ENCODE assay signal across 1 cellular context in genomic region chr1:56644941-56645662, GRCh38.
TF ChIP-seq lines count a peak whose summit lies in the region.

TSS of gene PRKAA2 (plus strand) at chr1:56645314. CDS start at chr1:56645388, 74 bp downstream.

TF ChIP-seq in HepG2, 621 proteins besides CTCF, POLR2A, EP300 and RAD21 (continued from another document and continues in another):
- TF ChIP-seq STAT6 (CRISPR knock-in tag; IDR thresholded peaks at IDR 0.05; ENCODE audit: borderline replicate concordance) = no peak
- no peak for TF ChIP-seq ZNF44 (CRISPR knock-in tag; IDR thresholded peaks at IDR 0.05)
- TF ChIP-seq PAX8 (CRISPR knock-in tag; IDR thresholded peaks at IDR 0.05; ENCODE audit: borderline replicate concordance) = no peak
- no peak for TF ChIP-seq ETV5 (CRISPR knock-in tag; IDR thresholded peaks at IDR 0.05; ENCODE audit: borderline replicate concordance)
- TF ChIP-seq ZNF710 (CRISPR knock-in tag; IDR thresholded peaks at IDR 0.05; ENCODE audit: borderline replicate concordance) = no peak
- TF ChIP-seq CEBPG (CRISPR knock-in tag; IDR thresholded peaks at IDR 0.05) = no peak
- no peak for TF ChIP-seq RBAK (CRISPR knock-in tag; IDR thresholded peaks at IDR 0.05)
- TF ChIP-seq ARHGAP35 (CRISPR knock-in tag; IDR thresholded peaks at IDR 0.05; ENCODE audit: borderline replicate concordance) = no peak
- TF ChIP-seq ELF1 (CRISPR knock-in tag; IDR thresholded peaks at IDR 0.05) = no peak
- TF ChIP-seq DMAP1 (CRISPR knock-in tag; IDR thresholded peaks at IDR 0.05) = peak; percentile 28; the same call in 1 of the 2 replicates
- no peak for TF ChIP-seq SNAPC5 (CRISPR knock-in tag; IDR thresholded peaks at IDR 0.05; ENCODE audit: borderline replicate concordance)
- TF ChIP-seq ZNF879 (CRISPR knock-in tag; IDR thresholded peaks at IDR 0.05) = no peak
- TF ChIP-seq BRD4 (CRISPR knock-in tag; IDR thresholded peaks at IDR 0.05) = no peak
- peak; percentile 37 for TF ChIP-seq SRSF1 (optimal IDR thresholded peaks at IDR 0.05; ENCODE audit: low read depth, low read length)
- no peak for TF ChIP-seq AFF4 (CRISPR knock-in tag; IDR thresholded peaks at IDR 0.05)
- TF ChIP-seq ATM (IDR thresholded peaks at IDR 0.05; ENCODE audit: borderline replicate concordance) = no peak
- no peak for TF ChIP-seq NR2F1 (CRISPR knock-in tag; IDR thresholded peaks at IDR 0.05)
- TF ChIP-seq POGK (CRISPR knock-in tag; conservative IDR thresholded peaks at IDR 0.05) = peak; percentile 18; the same call in 1 of the 2 replicates
- 0 out of 2 replicates have a peak, but pooled peaks have one; percentile 41 for TF ChIP-seq HOXA5 (CRISPR knock-in tag; IDR thresholded peaks at IDR 0.05)
- no peak for TF ChIP-seq ZNF263 (CRISPR knock-in tag; IDR thresholded peaks at IDR 0.05)
- TF ChIP-seq ZBTB46 (CRISPR knock-in tag; IDR thresholded peaks at IDR 0.05; ENCODE audit: borderline replicate concordance) = no peak
- no peak for TF ChIP-seq ZNF451 (CRISPR knock-in tag; IDR thresholded peaks at IDR 0.05)
- peak; percentile 47 for TF ChIP-seq HNRNPK (IDR thresholded peaks at IDR 0.05; ENCODE audit: low read depth, low read length, poor library complexity, severe bottlenecking)
- TF ChIP-seq ZNF891 (CRISPR knock-in tag; IDR thresholded peaks at IDR 0.05) = peak; percentile 16; the same call in 1 of the 2 replicates
- TF ChIP-seq PHF20 (CRISPR knock-in tag; IDR thresholded peaks at IDR 0.05) = peak; percentile 45
- no peak; the same call in 1 of the 2 replicates for TF ChIP-seq ZNF772 (CRISPR knock-in tag; IDR thresholded peaks at IDR 0.05)
- no peak for TF ChIP-seq MTF2 (CRISPR knock-in tag; IDR thresholded peaks at IDR 0.05; ENCODE audit: borderline replicate concordance)
- TF ChIP-seq KMT2B (CRISPR knock-in tag; IDR thresholded peaks at IDR 0.05) = no peak; the same call in 1 of the 2 replicates
- no peak for TF ChIP-seq ZNF12 (CRISPR knock-in tag; IDR thresholded peaks at IDR 0.05)
- TF ChIP-seq TRIM22 (IDR thresholded peaks at IDR 0.05) = no peak
- TF ChIP-seq THAP11 (CRISPR knock-in tag; IDR thresholded peaks at IDR 0.05) = peak; percentile 43
- no peak for TF ChIP-seq ETV6 (CRISPR knock-in tag; conservative IDR thresholded peaks at IDR 0.05)
- no peak for TF ChIP-seq KAT8 (CRISPR knock-in tag; IDR thresholded peaks at IDR 0.05)
- no peak for TF ChIP-seq E2F2 (CRISPR knock-in tag; IDR thresholded peaks at IDR 0.05; ENCODE audit: borderline replicate concordance)
- no peak for TF ChIP-seq BHLHE40 (IDR thresholded peaks at IDR 0.05; ENCODE audit: low read length)
- no peak for TF ChIP-seq ZNF318 (CRISPR knock-in tag; IDR thresholded peaks at IDR 0.05)
- TF ChIP-seq ZNF441 (CRISPR knock-in tag; IDR thresholded peaks at IDR 0.05; ENCODE audit: borderline replicate concordance) = peak; percentile 87
